In the genomic region with DNA sequence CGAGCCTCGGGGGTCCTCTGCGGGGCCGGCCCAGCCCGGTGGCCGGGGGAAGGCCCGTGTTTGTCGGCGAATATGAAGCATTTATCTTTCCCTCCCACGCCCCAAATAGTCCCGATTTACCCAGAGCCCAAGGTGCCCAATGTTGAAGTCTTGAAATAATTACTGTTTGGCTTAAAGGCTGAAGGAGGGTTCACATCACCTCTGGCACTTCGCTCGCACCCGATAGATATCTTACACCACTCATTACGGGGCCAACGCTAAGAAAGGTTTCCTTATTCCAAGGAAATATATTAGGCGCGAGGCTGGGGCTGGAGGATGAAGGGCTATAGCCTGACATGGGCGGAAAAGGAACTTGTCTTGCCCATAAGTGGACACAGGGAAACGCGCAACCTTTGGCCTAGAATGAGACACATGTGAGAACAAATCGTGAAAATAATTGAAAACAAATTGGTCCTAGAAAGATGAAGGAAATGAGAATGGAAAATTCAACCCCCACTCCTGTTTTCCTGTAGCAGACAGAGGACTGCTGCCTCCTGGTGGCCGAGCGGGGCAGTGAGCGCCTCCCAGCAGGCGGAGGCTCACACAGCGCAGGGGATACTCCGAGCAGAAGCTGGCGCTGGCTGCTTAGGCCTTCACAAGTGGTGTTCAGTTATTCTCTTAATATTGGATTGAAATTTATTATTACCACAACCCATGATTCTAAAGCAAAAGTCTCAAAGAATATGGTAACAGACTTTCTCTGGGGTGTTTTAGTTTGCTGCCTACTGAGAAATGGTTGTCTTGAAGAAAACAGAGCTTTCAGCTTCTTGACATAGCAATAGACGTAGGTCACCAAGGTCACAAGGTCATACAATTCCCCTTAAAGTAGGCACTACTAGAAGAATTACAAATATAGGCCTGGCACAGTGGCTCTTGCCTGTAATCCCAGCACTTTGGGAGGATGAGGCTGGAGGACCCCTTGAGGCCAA, we compare ENCODE assay signal across 8 cellular contexts.
A peak's percentile ranks its signal among the peaks of the same experiment; 100 is the strongest.
DNase-seq lines count a peak whose midpoint lies in the region; ATAC-seq and TF ChIP-seq lines count a peak whose summit lies in the region.

No MANE protein-coding gene starts in this region.

- no peaks in the 10 kb centered on the region for H3K9me3 Mint-ChIP-seq in effector memory CD8-positive, alpha-beta T cell

- no peak overlapping the region for H3K27ac Mint-ChIP-seq in effector memory CD8-positive, alpha-beta T cell

- no peak for TF ChIP-seq POLR2A in GM18505 (IDR thresholded peaks at IDR 0.05; ENCODE audit: borderline replicate concordance, extremely low read depth, insufficient read depth, insufficient read length)

- peak; percentile 98 for TF ChIP-seq CTCF in GM12872 (IDR thresholded peaks at IDR 0.05; ENCODE audit: insufficient read depth, low read depth, low read length)

- H3K36me3 Mint-ChIP-seq in effector memory CD8-positive, alpha-beta T cell (ENCODE audit: insufficient read depth): no peaks in the 10 kb centered on the region

- ATAC-seq in HG03342 (IDR thresholded peaks at IDR 0.05; ENCODE audit: unreplicated experiment): peak; percentile 65
- ATAC-seq in effector memory CD8-positive, alpha-beta T cell (replicated peaks): peak; percentile 78
- no peak for ATAC-seq in GM18505 (IDR thresholded peaks at IDR 0.05; ENCODE audit: unreplicated experiment)

- DNase-seq in NCI-H748 treated with DMSO at 0.1 percent for 48 hours (lab: John Stamatoyannopoulos, UW): peak; percentile 69
- DNase-seq in activated CD8-positive, alpha-beta memory T cell treated with anti-CD3 and anti-CD28 coated beads for 48 hours (ENCODE audit: low read depth in 2 of 3, low spot score in 2 of 3): peak; percentile 50 to 65 (median 54)
- peak; percentile 72 to 75 (median 75) for DNase-seq in effector memory CD8-positive, alpha-beta T cell
- DNase-seq in medulla oblongata (ENCODE audit: extremely low spot score): peak; percentile 85
- DNase-seq in stimulated activated CD4-positive, alpha-beta T cell treated with anti-CD3 and anti-CD28 coated beads, TNF-alpha, amount 100 ng/mL, for 24 hours (ENCODE audit: low read depth in 3 of 3): peak; percentile 63 to 85 (median 75)

- H3K4me3 Mint-ChIP-seq in effector memory CD8-positive, alpha-beta T cell: peak overlapping the region; percentile 48 to 73

- H3K4me1 Mint-ChIP-seq in effector memory CD8-positive, alpha-beta T cell (ENCODE audit: low read depth in 2 of 2): peaks cover 0 to 7% of the 10 kb centered on the region in 2 donors

- peaks cover 11 to 15% of the 10 kb centered on the region in 2 donors for H3K27me3 Mint-ChIP-seq in effector memory CD8-positive, alpha-beta T cell
